In the genomic region with DNA sequence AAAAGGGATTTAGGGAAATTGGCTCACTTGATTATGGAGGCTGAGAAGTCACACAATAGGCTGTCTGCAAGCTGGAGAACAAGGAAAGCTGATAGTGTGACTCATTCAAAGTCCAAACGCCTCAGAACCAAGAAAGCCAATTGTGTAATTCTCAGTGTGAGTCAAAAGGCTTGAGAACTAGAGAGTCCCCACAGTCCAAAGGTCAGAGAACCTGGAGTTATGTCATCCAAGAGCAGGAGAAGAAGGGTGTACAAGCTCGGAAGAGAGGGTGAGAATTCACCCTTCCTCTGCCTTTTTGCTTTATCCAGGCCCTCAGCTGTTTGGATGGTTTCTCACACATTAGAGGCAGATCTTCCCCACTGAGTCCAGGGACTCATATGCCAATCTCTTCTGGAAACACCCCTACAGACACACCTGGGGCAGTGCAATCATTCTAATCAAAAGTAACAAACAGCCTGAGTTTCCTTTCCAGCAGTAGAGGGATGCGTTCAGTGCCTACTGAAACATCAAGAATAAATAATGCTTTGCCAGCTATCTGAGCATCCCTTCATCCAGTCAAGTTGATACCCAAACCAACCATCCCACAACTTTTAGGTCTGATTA, we compare ENCODE assay signal across 11 cellular contexts.
DNase-seq lines count a peak whose midpoint lies in the region; ATAC-seq, FAIRE-seq and TF ChIP-seq lines count a peak whose summit lies in the region.
"Had no signal": no experiment of that assay in that cellular context is flagged by ENCODE, and none has a peak within 500 bp of the region (broad histone marks: within the 10 kb centered on the region; RNA-seq: fewer than 3 reads in every experiment).

No MANE protein-coding gene starts in this region.

- TF ChIP-seq CTCF in fibroblast of villous mesenchyme (IDR thresholded peaks at IDR 0.05; ENCODE audit: insufficient read depth, low read depth, low read length) (no peak), osteocyte (IDR thresholded peaks at IDR 0.05) (no peak)

- H3K4me3 ChIP-seq in right cardiac atrium (ENCODE audit: low read length): no peak overlapping the region
- no peak overlapping the region for H3K4me3 ChIP-seq in fibroblast of villous mesenchyme (ENCODE audit: low read depth, low read length)

- 47% methylated on average over 3 of the region's 3 CpGs for WGBS in right cardiac atrium

- H3K27me3 ChIP-seq in right cardiac atrium (ENCODE audit: control insufficient read depth, insufficient read depth): no peaks in the 10 kb centered on the region

- DNase-seq in right cardiac atrium (no peak), left ventricle myocardium superior (no peak), RCC 7860 (ENCODE audit: low spot score) (peak; percentile 70), fibroblast of villous mesenchyme (ENCODE audit: low read depth) (peak; percentile 36), osteocyte (ENCODE audit: extremely low spot score, unreplicated experiment) (no peak), DMS79 (lab: John Stamatoyannopoulos, UW) (no peak)
- no peak for DNase-seq in activated CD4-positive, alpha-beta T cell treated with anti-CD3 and anti-CD28 coated beads, Interleukin-2, amount 50 U/mL, for 48 hours
- DNase-seq: amygdala, hypothalamus had no signal

- no peaks in the 10 kb centered on the region for H3K9me3 ChIP-seq in right cardiac atrium (ENCODE audit: control insufficient read depth, low read length)

- H3K4me1 ChIP-seq in right cardiac atrium (ENCODE audit: control insufficient read depth, insufficient read depth, low read length): no peaks in the 10 kb centered on the region

- H3K9me3 Mint-ChIP-seq in osteocyte (ENCODE audit: unreplicated experiment): no peaks in the 10 kb centered on the region

- H3K27me3 Mint-ChIP-seq in osteocyte (ENCODE audit: unreplicated experiment): no peaks in the 10 kb centered on the region

- H3K27ac Mint-ChIP-seq in osteocyte (ENCODE audit: unreplicated experiment): no peak overlapping the region

- no peak overlapping the region for H3K27ac ChIP-seq in right cardiac atrium (ENCODE audit: low read length)

- ATAC-seq in right cardiac atrium (peak; percentile 43 to 61), left ventricle myocardium superior (no peak), HG02938 (IDR thresholded peaks at IDR 0.05; ENCODE audit: unreplicated experiment) (no peak)

- intact Hi-C loops in right cardiac atrium (cut with DNase I) (no loop called here), left ventricle myocardium superior (cut with micrococcal nuclease) (no loop called here)

- H3K36me3 Mint-ChIP-seq in osteocyte (ENCODE audit: unreplicated experiment): no peaks in the 10 kb centered on the region

- peak; percentile 67 for FAIRE-seq in RCC 7860 (lab: Jason Lieb, UNC)
- FAIRE-seq: TTC549 had no signal

- H3K4me1 Mint-ChIP-seq in osteocyte (ENCODE audit: unreplicated experiment): peaks cover 8% of the 10 kb centered on the region

- no peak overlapping the region for H3K4me3 Mint-ChIP-seq in osteocyte (ENCODE audit: unreplicated experiment)

Comparison
In these comparisons a context has a peak if more than half of its experiments do, and no peak if none do; other contexts are left out.
1. ATAC-seq: peak in right cardiac atrium (2 of 2); none in left ventricle myocardium superior (single experiment) and HG02938 (single experiment).
2. DNase-seq: peak in RCC 7860 (single experiment) and fibroblast of villous mesenchyme (single experiment); none in right cardiac atrium (0 of 3), left ventricle myocardium superior (single experiment), activated CD4-positive, alpha-beta T cell treated with anti-CD3 and anti-CD28 coated beads, Interleukin-2, amount 50 U/mL, for 48 hours (0 of 2), osteocyte (single experiment) and DMS79 (single experiment).